ENCODE assay signal across 1 cellular context in the genomic region with DNA sequence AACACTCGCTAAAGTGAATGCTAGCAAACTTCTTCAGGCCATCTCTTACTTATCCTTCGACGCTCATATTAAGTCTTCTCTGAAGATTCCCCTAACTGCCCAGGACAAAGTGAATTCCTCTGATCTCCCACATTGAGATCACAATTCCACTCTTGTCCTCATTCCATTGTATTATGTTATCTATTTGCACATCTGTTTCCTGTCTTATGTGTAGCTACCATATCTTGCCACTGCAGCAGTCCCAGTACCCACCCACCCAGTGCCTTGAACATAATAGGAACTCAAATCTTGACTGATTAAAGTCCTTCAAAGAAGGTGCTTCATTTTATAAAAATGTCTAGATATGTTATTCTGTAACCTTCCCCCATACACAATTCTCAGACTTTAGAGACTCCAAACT.
TF ChIP-seq lines count a peak whose summit lies in the region.

No MANE protein-coding gene starts in this region.

TF ChIP-seq in HepG2, 621 proteins besides CTCF, POLR2A, EP300 and RAD21 (continued from another document):
- TF ChIP-seq, protein P1, sequence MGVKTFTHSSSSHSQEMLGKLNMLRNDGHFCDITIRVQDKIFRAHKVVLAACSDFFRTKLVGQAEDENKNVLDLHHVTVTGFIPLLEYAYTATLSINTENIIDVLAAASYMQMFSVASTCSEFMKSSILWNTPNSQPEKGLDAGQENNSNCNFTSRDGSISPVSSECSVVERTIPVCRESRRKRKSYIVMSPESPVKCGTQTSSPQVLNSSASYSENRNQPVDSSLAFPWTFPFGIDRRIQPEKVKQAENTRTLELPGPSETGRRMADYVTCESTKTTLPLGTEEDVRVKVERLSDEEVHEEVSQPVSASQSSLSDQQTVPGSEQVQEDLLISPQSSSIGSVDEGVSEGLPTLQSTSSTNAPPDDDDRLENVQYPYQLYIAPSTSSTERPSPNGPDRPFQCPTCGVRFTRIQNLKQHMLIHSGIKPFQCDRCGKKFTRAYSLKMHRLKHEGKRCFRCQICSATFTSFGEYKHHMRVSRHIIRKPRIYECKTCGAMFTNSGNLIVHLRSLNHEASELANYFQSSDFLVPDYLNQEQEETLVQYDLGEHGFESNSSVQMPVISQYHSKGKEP (CRISPR knock-in tag; IDR thresholded peaks at IDR 0.05), result no peak
- TF ChIP-seq ZNF512 (CRISPR knock-in tag; IDR thresholded peaks at IDR 0.05) (no peak), RBM22 (optimal IDR thresholded peaks at IDR 0.05; ENCODE audit: low read length) (no peak), NFKB2 (CRISPR knock-in tag; IDR thresholded peaks at IDR 0.05; ENCODE audit: borderline replicate concordance) (no peak), GZF1 (CRISPR knock-in tag; IDR thresholded peaks at IDR 0.05) (no peak), NAIF1 (CRISPR knock-in tag; IDR thresholded peaks at IDR 0.05; ENCODE audit: borderline replicate concordance) (no peak), ZNF484 (CRISPR knock-in tag; IDR thresholded peaks at IDR 0.05; ENCODE audit: borderline replicate concordance, low read depth) (no peak), HDAC6 (IDR thresholded peaks at IDR 0.05; ENCODE audit: low read depth, low read length) (no peak), PRPF4 (IDR thresholded peaks at IDR 0.05; ENCODE audit: low read depth, low read length, poor library complexity, severe bottlenecking) (no peak)
- TF ChIP-seq, protein P2, sequence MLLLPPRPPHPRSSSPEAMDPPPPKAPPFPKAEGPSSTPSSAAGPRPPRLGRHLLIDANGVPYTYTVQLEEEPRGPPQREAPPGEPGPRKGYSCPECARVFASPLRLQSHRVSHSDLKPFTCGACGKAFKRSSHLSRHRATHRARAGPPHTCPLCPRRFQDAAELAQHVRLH (CRISPR knock-in tag; IDR thresholded peaks at IDR 0.05; ENCODE audit: borderline replicate concordance, low read depth), result no peak
- TF ChIP-seq, protein P3, sequence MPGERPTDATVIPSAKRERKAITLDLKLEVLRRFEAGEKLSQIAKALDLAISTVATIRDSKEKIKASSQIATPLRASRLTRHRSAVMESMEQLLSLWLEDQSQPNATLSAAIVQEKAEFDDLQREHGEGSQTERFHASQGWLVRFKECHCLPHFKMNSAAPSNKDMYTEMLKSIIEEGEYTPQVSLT (CRISPR knock-in tag; IDR thresholded peaks at IDR 0.05; ENCODE audit: borderline replicate concordance, low read depth), result no peak
- TF ChIP-seq, protein P4, sequence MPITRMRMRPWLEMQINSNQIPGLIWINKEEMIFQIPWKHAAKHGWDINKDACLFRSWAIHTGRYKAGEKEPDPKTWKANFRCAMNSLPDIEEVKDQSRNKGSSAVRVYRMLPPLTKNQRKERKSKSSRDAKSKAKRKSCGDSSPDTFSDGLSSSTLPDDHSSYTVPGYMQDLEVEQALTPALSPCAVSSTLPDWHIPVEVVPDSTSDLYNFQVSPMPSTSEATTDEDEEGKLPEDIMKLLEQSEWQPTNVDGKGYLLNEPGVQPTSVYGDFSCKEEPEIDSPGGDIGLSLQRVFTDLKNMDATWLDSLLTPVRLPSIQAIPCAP (CRISPR knock-in tag; IDR thresholded peaks at IDR 0.05; ENCODE audit: low read depth), result no peak
